Comparison of ENCODE assay signal across 13 cellular contexts in the genomic region with DNA sequence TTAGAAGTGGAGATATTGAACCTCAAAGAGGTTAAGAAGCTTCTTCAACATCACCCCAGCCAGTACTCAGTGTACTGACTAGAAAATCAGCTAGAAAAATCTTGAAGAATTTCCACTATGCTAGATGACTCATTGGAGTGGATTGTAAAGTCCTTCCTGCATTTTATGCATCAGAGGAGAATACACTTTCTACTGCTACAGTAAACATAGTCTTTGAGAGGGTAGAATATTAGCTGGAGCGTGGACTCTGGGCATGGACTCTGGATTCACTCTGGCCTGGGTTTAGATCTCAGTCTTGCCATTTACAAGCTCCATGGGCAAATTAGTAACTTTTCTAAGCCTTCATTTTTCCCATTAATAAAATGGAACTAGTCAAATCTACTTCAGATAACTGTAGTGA.
A peak's percentile ranks its signal among the peaks of the same experiment; 100 is the strongest.
DNase-seq lines count a peak whose midpoint lies in the region; ATAC-seq, FAIRE-seq and TF ChIP-seq lines count a peak whose summit lies in the region.
"Had no signal": no experiment of that assay in that cellular context is flagged by ENCODE, and none has a peak within 500 bp of the region (broad histone marks: within the 10 kb centered on the region; RNA-seq: fewer than 3 reads in every experiment).

No MANE protein-coding gene starts in this region.

- H3K27ac ChIP-seq in breast epithelium: no peak overlapping the region
- peak overlapping the region; percentile 18 for H3K27ac ChIP-seq in brain microvascular endothelial cell
- H3K27ac ChIP-seq in kidney (ENCODE audit: low read depth in 2 of 2, low read length in 2 of 2): peak overlapping the region; percentile 48 to 56
- H3K27ac ChIP-seq in left ventricle myocardium inferior (replicated peaks): no peak overlapping the region
- H3K27ac ChIP-seq: esophagus squamous epithelium had no signal

- TF ChIP-seq POLR2A in breast epithelium (IDR thresholded peaks at IDR 0.05): no peak

- H3K9ac ChIP-seq in kidney (ENCODE audit: low read length in 2 of 2): no peak overlapping the region

- H3K36me3 ChIP-seq in breast epithelium: no peaks in the 10 kb centered on the region
- no peaks in the 10 kb centered on the region for H3K36me3 ChIP-seq in brain microvascular endothelial cell (replicated peaks)
- H3K36me3 ChIP-seq in kidney (ENCODE audit: control insufficient read depth in 1 of 2, insufficient read depth in 2 of 2, low read length in 2 of 2): no peaks in the 10 kb centered on the region
- no peaks in the 10 kb centered on the region for H3K36me3 ChIP-seq in left ventricle myocardium inferior
- H3K36me3 ChIP-seq: esophagus squamous epithelium had no signal

- DNase-seq in MCF 10A (ENCODE audit: unreplicated experiment) (peak; percentile 56), breast epithelium (ENCODE audit: low spot score in 2 of 2) (no peak), brain microvascular endothelial cell (peak; percentile 48), kidney (no peak), left ventricle myocardium inferior (no peak), GOT3 (lab: John Stamatoyannopoulos, UW) (no peak)
- no peak for DNase-seq in activated CD8-positive, alpha-beta memory T cell treated with anti-CD3 and anti-CD28 coated beads, Interleukin-2, amount 10 ng/mL, durations not matched to agents 7 days and 5 days
- DNase-seq: activated gamma-delta T cell treated with Interleukin-2 at 50 U/mL for 16 hours, esophagus squamous epithelium, NCI-H524 had no signal

- in situ Hi-C loops in brain microvascular endothelial cell (cut with HindIII; ENCODE audit: low pct_ligation_motif_present, low sequenced_read_pairs): no loop called here

- H3K4me1 ChIP-seq in breast epithelium: no peaks in the 10 kb centered on the region
- H3K4me1 ChIP-seq in kidney (ENCODE audit: control insufficient read depth in 1 of 2, insufficient read depth in 1 of 2, low read depth in 1 of 2, low read length in 2 of 2): peaks cover 0 to 13% of the 10 kb centered on the region in 2 donors
- H3K4me1 ChIP-seq in left ventricle myocardium inferior: peaks cover 14% of the 10 kb centered on the region

- peak overlapping the region; percentile 10 for H3K27ac Mint-ChIP-seq in MCF 10A (ENCODE audit: low read depth, unreplicated experiment)
- H3K27ac Mint-ChIP-seq in activated CD8-positive, alpha-beta memory T cell treated with anti-CD3 and anti-CD28 coated beads, Interleukin-2, amount 10 ng/mL, durations not matched to agents 7 days and 5 days: no peak overlapping the region

- FAIRE-seq in kidney (lab: Jason Lieb, UNC): peak; percentile 89
- FAIRE-seq: A204.1, GM18507 had no signal

- no TSS peak for BruUV-seq in MCF 10A (replicated peaks; lab: Mats Ljungman, UMichigan)

- H3K27me3 ChIP-seq in breast epithelium (no peaks in the 10 kb centered on the region), brain microvascular endothelial cell (replicated peaks) (no peaks in the 10 kb centered on the region), left ventricle myocardium inferior (ENCODE audit: low read depth) (no peaks in the 10 kb centered on the region)
- H3K27me3 ChIP-seq: esophagus squamous epithelium had no signal

- no peak overlapping the region for H3K4me3 Mint-ChIP-seq in MCF 10A (ENCODE audit: unreplicated experiment)
- no peak overlapping the region for H3K4me3 Mint-ChIP-seq in activated CD8-positive, alpha-beta memory T cell treated with anti-CD3 and anti-CD28 coated beads, Interleukin-2, amount 10 ng/mL, durations not matched to agents 7 days and 5 days

- CTCF ChIA-PET in MCF 10A (lab: Yijun Ruan, JAX): interaction anchor here (1.2 kb wide), 2 partner anchors 15 to 219 kb away, joined by 3 to 5 read pairs; no protein-coding TSS in a partner anchor
- CTCF ChIA-PET in activated CD8-positive, alpha-beta memory T cell treated with anti-CD3 and anti-CD28 coated beads, Interleukin-2, amount 10 ng/mL, durations not matched to agents 7 days and 5 days (lab: Charles Lee): interaction anchor here (0.5 kb wide), 1 partner anchor 421 kb away, joined by 3 read pairs; no protein-coding TSS in a partner anchor

- POLR2A ChIA-PET in MCF 10A (lab: Yijun Ruan, JAX): interaction anchor here (0.7 kb wide), 1 partner anchor 172 kb away, joined by 3 read pairs; no protein-coding TSS in a partner anchor

- H3K9me3 ChIP-seq in breast epithelium: peaks cover 7 to 18% of the 10 kb centered on the region in 2 donors
- no peaks in the 10 kb centered on the region for H3K9me3 ChIP-seq in kidney (ENCODE audit: control insufficient read depth in 1 of 2, low read length in 2 of 2)
- H3K9me3 ChIP-seq in left ventricle myocardium inferior (replicated peaks): peaks cover 18% of the 10 kb centered on the region

- H3K27me3 Mint-ChIP-seq in MCF 10A (ENCODE audit: insufficient read depth, unreplicated experiment): no peaks in the 10 kb centered on the region
- H3K27me3 Mint-ChIP-seq in activated CD8-positive, alpha-beta memory T cell treated with anti-CD3 and anti-CD28 coated beads, Interleukin-2, amount 10 ng/mL, durations not matched to agents 7 days and 5 days: peaks cover 28% of the 10 kb centered on the region

- H3K4me3 ChIP-seq in breast epithelium (no peak overlapping the region), brain microvascular endothelial cell (ENCODE audit: low read depth, low read length) (no peak overlapping the region), kidney (ENCODE audit: low read length in 2 of 2) (no peak overlapping the region), left ventricle myocardium inferior (no peak overlapping the region)
- H3K4me3 ChIP-seq: esophagus squamous epithelium had no signal

- no peaks in the 10 kb centered on the region for H3K36me3 Mint-ChIP-seq in MCF 10A (ENCODE audit: insufficient read depth, unreplicated experiment)
- H3K36me3 Mint-ChIP-seq in activated CD8-positive, alpha-beta memory T cell treated with anti-CD3 and anti-CD28 coated beads, Interleukin-2, amount 10 ng/mL, durations not matched to agents 7 days and 5 days: no peaks in the 10 kb centered on the region

- intact Hi-C loops in MCF 10A (cut with micrococcal nuclease) (loop anchor here (10.0 kb wide), 1 partner anchor 211 kb away; a partner anchor contains a TSS), breast epithelium (cut with DNase I; ENCODE audit: low total_unique reads) (no loop called here), kidney (cut with DNase I) (no loop called here), left ventricle myocardium inferior (cut with micrococcal nuclease) (no loop called here)

- H3K4me1 Mint-ChIP-seq in MCF 10A (ENCODE audit: insufficient read depth, unreplicated experiment): peaks cover 16% of the 10 kb centered on the region
- no peaks in the 10 kb centered on the region for H3K4me1 Mint-ChIP-seq in activated CD8-positive, alpha-beta memory T cell treated with anti-CD3 and anti-CD28 coated beads, Interleukin-2, amount 10 ng/mL, durations not matched to agents 7 days and 5 days

- H3K9me3 Mint-ChIP-seq in MCF 10A (ENCODE audit: unreplicated experiment): peaks cover 8% of the 10 kb centered on the region
- no peaks in the 10 kb centered on the region for H3K9me3 Mint-ChIP-seq in activated CD8-positive, alpha-beta memory T cell treated with anti-CD3 and anti-CD28 coated beads, Interleukin-2, amount 10 ng/mL, durations not matched to agents 7 days and 5 days (ENCODE audit: low read depth)

- TF ChIP-seq CTCF in MCF 10A (IDR thresholded peaks at IDR 0.05; ENCODE audit: unreplicated experiment) (no peak), breast epithelium (IDR thresholded peaks at IDR 0.05) (no peak), brain microvascular endothelial cell (IDR thresholded peaks at IDR 0.05; ENCODE audit: low read depth, low read length, missing control alignments) (no peak), kidney (IDR thresholded peaks at IDR 0.05; ENCODE audit: borderline replicate concordance, extremely low read depth, insufficient read depth) (no peak), left ventricle myocardium inferior (IDR thresholded peaks at IDR 0.05; ENCODE audit: borderline replicate concordance) (no peak)

- ATAC-seq in GM21825 (IDR thresholded peaks at IDR 0.05; ENCODE audit: unreplicated experiment): no peak
- ATAC-seq in activated CD8-positive, alpha-beta memory T cell treated with anti-CD3 and anti-CD28 coated beads, Interleukin-2, amount 10 ng/mL, durations not matched to agents 7 days and 5 days: no peak

Comparison
In these comparisons a context has a peak if more than half of its experiments do, and no peak if none do; other contexts are left out.
1. DNase-seq: peak in MCF 10A (single experiment) and brain microvascular endothelial cell (single experiment); none in breast epithelium (0 of 2), kidney (single experiment), left ventricle myocardium inferior (single experiment), activated CD8-positive, alpha-beta memory T cell treated with anti-CD3 and anti-CD28 coated beads, Interleukin-2, amount 10 ng/mL, durations not matched to agents 7 days and 5 days (single experiment) and GOT3 (single experiment).
2. H3K27ac ChIP-seq: peak in brain microvascular endothelial cell (single experiment) and kidney (2 of 2); none in breast epithelium (0 of 2) and left ventricle myocardium inferior (single experiment).